Comparison of ENCODE assay signal across 29 cellular contexts in genomic region chr11:13550761-13551160, GRCh38. TPM values are rescaled to one million over a fixed set of nuclear protein-coding genes. Genes with fewer than 3 reads are reported as not detected.
"Had no signal": no experiment of that assay in that cellular context is flagged by ENCODE, and none has a peak within 500 bp of the region (broad histone marks: within the 10 kb centered on the region; RNA-seq: fewer than 3 reads in every experiment).

No MANE protein-coding gene starts in this region.

- ATAC-seq: esophagus mucosa, left lobe of liver, mucosa of descending colon, sciatic nerve had no signal

- H3K4me3 Mint-ChIP-seq: activated B cell treated with CpG ODN at 0.5 μM for 24 hours; activated naive CD4-positive, alpha-beta T cell treated with anti-CD3 and anti-CD28 coated beads for 36 hours; activated naive CD8-positive, alpha-beta T cell treated with anti-CD3 and anti-CD28 coated beads, Interleukin-2, amount 10 ng/mL, durations not matched to agents 7 days and 5 days; dendritic cell treated with granulocyte-macrophage colony-stimulating factor and Interleukin-4, amounts not matched to agents 40 ng/mL and 50 ng/mL, for 4 days; neural progenitor cell; T-helper 1 cell treated with Interleukin-12 subunit alpha and Interleukin-12 subunit beta and Interleukin-4 antibody, amounts not matched to agents 30 μg/mL and 1 μg/mL, for 36 hours had no signal

- H3K4me1 Mint-ChIP-seq: activated B cell treated with CpG ODN at 0.5 μM for 24 hours; activated naive CD8-positive, alpha-beta T cell treated with anti-CD3 and anti-CD28 coated beads, Interleukin-2, amount 10 ng/mL, durations not matched to agents 7 days and 5 days; neural progenitor cell had no signal

- H3K36me3 Mint-ChIP-seq: activated naive CD8-positive, alpha-beta T cell treated with anti-CD3 and anti-CD28 coated beads, Interleukin-2, amount 10 ng/mL, durations not matched to agents 7 days and 5 days; neural progenitor cell had no signal

- H3K27ac Mint-ChIP-seq: activated B cell treated with CpG ODN at 0.5 μM for 24 hours; activated naive CD4-positive, alpha-beta T cell treated with anti-CD3 and anti-CD28 coated beads for 36 hours; activated naive CD8-positive, alpha-beta T cell treated with anti-CD3 and anti-CD28 coated beads, Interleukin-2, amount 10 ng/mL, durations not matched to agents 7 days and 5 days; dendritic cell treated with granulocyte-macrophage colony-stimulating factor and Interleukin-4, amounts not matched to agents 40 ng/mL and 50 ng/mL, for 4 days; neural progenitor cell; T-helper 1 cell treated with Interleukin-12 subunit alpha and Interleukin-12 subunit beta and Interleukin-4 antibody, amounts not matched to agents 30 μg/mL and 1 μg/mL, for 36 hours had no signal

- DNase-seq: activated B cell treated with CpG ODN at 0.5 μM for 24 hours; activated CD4-positive, alpha-beta T cell treated with anti-CD3 and anti-CD28 coated beads for 4 hours; activated CD4-positive, alpha-beta T cell treated with anti-CD3 and anti-CD28 coated beads, Interleukin-2, amount 50 U/mL, for 48 hours; activated effector memory CD4-positive, alpha-beta T cell treated with Interleukin-2 at 50 U/mL for 16 hours; activated naive CD4-positive, alpha-beta T cell treated with anti-CD3 and anti-CD28 coated beads for 36 hours; activated naive CD8-positive, alpha-beta T cell treated with anti-CD3 and anti-CD28 coated beads, Interleukin-2, amount 10 ng/mL, durations not matched to agents 7 days and 5 days; activated T-cell treated with anti-CD3 and anti-CD28 coated beads, Interleukin-2, amount 50 U/mL, for 48 hours; amygdala; effector CD8-positive, alpha-beta T cell; foreskin melanocyte; lower lobe of right lung; mesendoderm; mucosa of descending colon; small intestine; stimulated activated CD4-positive, alpha-beta T cell treated with anti-CD3 and anti-CD28 coated beads, Interleukin-2, amount 100 ng/mL, for 24 hours; stimulated activated naive CD4-positive, alpha-beta T cell treated with Interleukin-2 at 50 U/mL for 16 hours; T1000; upper lobe of left lung had no signal

- H3K27me3 Mint-ChIP-seq: activated naive CD8-positive, alpha-beta T cell treated with anti-CD3 and anti-CD28 coated beads, Interleukin-2, amount 10 ng/mL, durations not matched to agents 7 days and 5 days; dendritic cell treated with granulocyte-macrophage colony-stimulating factor and Interleukin-4, amounts not matched to agents 40 ng/mL and 50 ng/mL, for 4 days had no signal

RNA-seq across cellular contexts. Expression of gene PTH, which starts 55.0 kb away (rescaled TPM):
- total RNA-seq: activated B cell treated with CpG ODN at 0.5 μM for 24 hours; activated naive CD4-positive, alpha-beta T cell treated with anti-CD3 and anti-CD28 coated beads for 36 hours; activated naive CD8-positive, alpha-beta T cell treated with anti-CD3 and anti-CD28 coated beads, Interleukin-2, amount 10 ng/mL, durations not matched to agents 7 days and 5 days; bronchial epithelial cell; cerebellum; endothelial cell of umbilical vein; esophagus mucosa; kidney epithelial cell; left lobe of liver; lower lobe of right lung; mucosa of descending colon; omental fat pad; sciatic nerve; upper lobe of left lung had no signal
